Comparison of ENCODE assay signal across 4 cellular contexts in the genomic region with DNA sequence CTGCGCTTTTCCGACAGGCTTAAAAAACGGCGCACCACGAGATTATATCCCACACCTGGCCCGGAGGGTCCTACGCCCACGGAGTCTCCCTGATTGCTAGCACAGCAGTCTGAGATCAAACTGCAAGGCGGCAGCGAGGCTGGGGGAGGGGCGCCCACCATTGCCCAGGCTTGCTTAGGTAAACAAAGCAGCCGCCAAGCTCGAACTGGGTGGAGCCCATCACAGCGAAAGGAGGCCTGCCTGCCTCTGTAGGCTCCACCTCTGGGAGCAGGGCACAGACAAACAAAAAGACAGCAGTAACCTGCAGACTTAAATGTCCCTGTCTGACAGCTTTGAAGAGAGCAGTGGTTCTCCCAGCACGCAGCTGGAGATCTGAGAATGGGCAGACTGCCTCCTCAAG. TPM values are rescaled to one million over a fixed set of nuclear protein-coding genes. Genes with fewer than 3 reads are reported as not detected.
"Had no signal": no experiment of that assay in that cellular context is flagged by ENCODE, and none has a peak within 500 bp of the region (broad histone marks: within the 10 kb centered on the region; RNA-seq: fewer than 3 reads in every experiment).

No MANE protein-coding gene starts in this region.

RNA-seq across cellular contexts. Expression of gene SGIP1, which starts 52.7 kb away (rescaled TPM):
- total RNA-seq: activated CD4-positive, alpha-beta T cell treated with anti-CD3 and anti-CD28 coated beads, Interleukin-2, amount 10 ng/mL, durations not matched to agents 7 days and 5 days; activated naive CD8-positive, alpha-beta T cell treated with anti-CD3 and anti-CD28 coated beads, Interleukin-2, amount 10 ng/mL, durations not matched to agents 7 days and 5 days; mammary epithelial cell; naive thymus-derived CD4-positive, alpha-beta T cell had no signal
